Comparison of ENCODE assay signal across 19 cellular contexts in the genomic region with DNA sequence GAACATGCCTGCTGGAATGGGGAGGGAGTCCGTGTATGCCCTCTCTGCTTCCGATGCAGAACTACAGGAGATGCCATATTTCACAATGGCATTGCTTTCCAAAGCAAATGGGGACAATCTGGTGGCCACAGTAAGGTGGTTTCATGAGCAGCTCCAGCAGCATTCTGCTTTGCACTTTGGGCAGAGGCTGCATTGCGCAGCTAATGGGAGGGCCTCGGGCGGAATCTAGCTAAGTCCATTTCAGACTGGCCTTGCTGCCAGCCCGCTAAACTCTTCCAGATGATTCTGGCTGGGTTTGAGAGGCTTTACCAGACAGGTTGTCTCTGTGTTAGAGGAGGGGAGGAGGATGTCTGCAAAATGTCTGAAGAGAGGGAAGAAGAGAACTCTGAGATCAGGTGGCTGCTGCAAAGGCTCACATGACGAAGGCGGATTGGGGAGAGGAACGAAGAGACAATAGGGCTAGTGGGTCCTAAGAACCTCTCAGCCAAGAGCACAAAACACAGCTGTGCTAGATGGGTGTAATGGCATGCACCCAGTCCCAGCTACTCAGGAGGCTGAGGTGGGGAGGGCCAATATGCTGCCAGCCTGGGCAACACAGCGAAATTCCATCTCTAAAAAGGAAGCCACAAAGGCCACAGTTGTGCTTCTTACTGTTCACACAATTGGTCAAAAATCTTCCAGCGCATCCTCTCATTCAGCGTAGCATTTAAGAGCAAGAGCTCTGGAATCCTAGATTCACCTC.
"Had no signal": no experiment of that assay in that cellular context is flagged by ENCODE, and none has a peak within 500 bp of the region (broad histone marks: within the 10 kb centered on the region; RNA-seq: fewer than 3 reads in every experiment).

No MANE protein-coding gene starts in this region.

- H3K27ac ChIP-seq: esophagus squamous epithelium, ovary, psoas muscle, stomach, upper lobe of left lung had no signal

- DNase-seq: activated CD4-positive, alpha-beta T cell treated with anti-CD3 and anti-CD28 coated beads, Interleukin-2, amount 50 U/mL, for 1 hour; activated CD4-positive, CD25-positive, alpha-beta regulatory T cell treated with anti-CD3 and anti-CD28 coated beads, Interleukin-2, amount 50 U/mL, for 72 hours; activated CD8-positive, alpha-beta memory T cell treated with anti-CD3 and anti-CD28 coated beads, Interleukin-2, amount 50 U/mL, for 4 hours; activated effector memory CD4-positive, alpha-beta T cell treated with Interleukin-2 at 50 U/mL for 16 hours; activated naive CD4-positive, alpha-beta T cell treated with anti-CD3 and anti-CD28 coated beads, Interleukin-2, amount 50 U/mL, for 16 hours; activated T-cell treated with anti-CD3 and anti-CD28 coated beads, Interleukin-2, amount 50 U/mL, for 4 hours; effector CD8-positive, alpha-beta T cell; esophagus squamous epithelium; hippocampal formation; islet precursor cell; midbrain; ovary; psoas muscle; right cardiac atrium; small intestine; stimulated activated CD4-positive, alpha-beta T cell treated with anti-CD3 and anti-CD28 coated beads, Interleukin-4, amount 100 ng/mL, for 1 hour; stomach; upper lobe of left lung had no signal

- H3K27me3 ChIP-seq: esophagus squamous epithelium, ovary, stomach, upper lobe of left lung had no signal

- H3K36me3 ChIP-seq: esophagus squamous epithelium, ovary, stomach, upper lobe of left lung had no signal

- H3K9me3 Mint-ChIP-seq: activated T-cell treated with anti-CD3 and anti-CD28 coated beads, Interleukin-2, amount 50 U/mL, for 4 hours; dendritic cell treated with granulocyte-macrophage colony-stimulating factor and Interleukin-4, amounts not matched to agents 40 ng/mL and 50 ng/mL, for 4 days had no signal

- H3K9me3 ChIP-seq: esophagus squamous epithelium, ovary, psoas muscle, stomach, upper lobe of left lung had no signal

- H3K4me3 ChIP-seq: esophagus squamous epithelium, ovary, psoas muscle, stomach, upper lobe of left lung had no signal

- H3K27ac Mint-ChIP-seq: dendritic cell treated with granulocyte-macrophage colony-stimulating factor and Interleukin-4, amounts not matched to agents 40 ng/mL and 50 ng/mL, for 4 days had no signal

- H3K4me3 Mint-ChIP-seq: activated T-cell treated with anti-CD3 and anti-CD28 coated beads, Interleukin-2, amount 50 U/mL, for 4 hours; dendritic cell treated with granulocyte-macrophage colony-stimulating factor and Interleukin-4, amounts not matched to agents 40 ng/mL and 50 ng/mL, for 4 days had no signal

- ATAC-seq: activated T-cell treated with anti-CD3 and anti-CD28 coated beads, Interleukin-2, amount 50 U/mL, for 4 hours; psoas muscle; right cardiac atrium had no signal

- H3K4me1 ChIP-seq: psoas muscle, upper lobe of left lung had no signal
